In genomic region chr5:72776684-72777083, GRCh38 we compare ENCODE assay signal across 25 cellular contexts. TPM values are rescaled to one million over a fixed set of nuclear protein-coding genes. Genes with fewer than 3 reads are reported as not detected.
DNase-seq lines count a peak whose midpoint lies in the region; ATAC-seq, FAIRE-seq and TF ChIP-seq lines count a peak whose summit lies in the region.
"Had no signal": no experiment of that assay in that cellular context is flagged by ENCODE, and none has a peak within 500 bp of the region (broad histone marks: within the 10 kb centered on the region; RNA-seq: fewer than 3 reads in every experiment).

No MANE protein-coding gene starts in this region.

- H3K27me3 ChIP-seq in GM23338 (ENCODE audit: insufficient read depth) (no peaks in the 10 kb centered on the region), K562 (ENCODE audit: control insufficient read depth in 2 of 2, insufficient read depth in 2 of 2, low read length in 2 of 2) (no peaks in the 10 kb centered on the region), small intestine (ENCODE audit: control insufficient read depth in 2 of 2, insufficient read depth in 2 of 2, low read length in 2 of 2) (peaks cover 0 to 2% of the 10 kb centered on the region in 2 donors), stomach (no peaks in the 10 kb centered on the region)
- H3K27me3 ChIP-seq: BLaER1 treated with 17β-estradiol and CSF1 and Interleukin-3, amounts not matched to agents 10 nM and 100 nM had no signal

- H3K4me3 Mint-ChIP-seq in GM23338: no peak overlapping the region
- H3K4me3 Mint-ChIP-seq: B cell; CD4-positive, alpha-beta memory T cell; CD8-positive, alpha-beta memory T cell had no signal

- no peak overlapping the region for H3K27ac ChIP-seq in GM23338 (ENCODE audit: low read depth)
- H3K27ac ChIP-seq in K562 (ENCODE audit: extremely low read depth, low read depth, low read length): no peak overlapping the region
- no peak overlapping the region for H3K27ac ChIP-seq in small intestine (ENCODE audit: low read depth in 1 of 2, low read length in 1 of 2)
- H3K27ac ChIP-seq in stomach: no peak overlapping the region
- H3K27ac ChIP-seq: 22Rv1; A549; BLaER1 treated with 17β-estradiol and CSF1 and Interleukin-3, amounts not matched to agents 10 nM and 100 nM; C4-2B had no signal

- H3K4me2 ChIP-seq in GM23338: no peak overlapping the region
- H3K4me2 ChIP-seq in K562 (ENCODE audit: insufficient read depth, low read length): no peak overlapping the region
- H3K4me2 ChIP-seq: A549; BLaER1 treated with 17β-estradiol and CSF1 and Interleukin-3, amounts not matched to agents 10 nM and 100 nM had no signal

- TF ChIP-seq POLR2A in K562 (conservative IDR thresholded peaks at IDR 0.05) (no peak), stomach (IDR thresholded peaks at IDR 0.05) (no peak)

- FAIRE-seq in K562 (lab: Jason Lieb, UNC): no peak
- FAIRE-seq in small intestine (lab: Jason Lieb, UNC): peak; percentile 23
- FAIRE-seq: A549, GM12878, GM12892, GM18507 had no signal

- TF ChIP-seq EP300 in K562 (IDR thresholded peaks at IDR 0.05; ENCODE audit: low read length) (no peak), stomach (IDR thresholded peaks at IDR 0.05) (no peak)

- H3F3A ChIP-seq in GM23338 (replicated peaks; ENCODE audit: low read depth): no peaks in the 10 kb centered on the region

- DNase-seq in GM23338 (ENCODE audit: low spot score): peak; percentile 7
- no peak for DNase-seq in K562 (ENCODE audit: extremely low read depth in 1 of 4, low spot score in 3 of 4)
- no peak for DNase-seq in small intestine
- DNase-seq in stomach: no peak
- DNase-seq in sciatic nerve (ENCODE audit: low spot score): no peak
- DNase-seq: AML-193; CD4-positive, alpha-beta memory T cell; CD4-positive, CD25-positive, alpha-beta regulatory T cell; CD8-positive, alpha-beta memory T cell; COR-L47; DMS 273 treated with DMSO at 0.1 percent for 48 hours; DMS153; DMS53; DMS79; DND-41; EL; GDM1 had no signal

- ATAC-seq in GM23338: no peak
- ATAC-seq in K562: no peak
- no peak for ATAC-seq in sciatic nerve
- ATAC-seq: A549, GM12878 had no signal

- no TSS peak for BruUV-seq in K562 (replicated peaks; lab: Mats Ljungman, UMichigan)

- H3K4me1 ChIP-seq in GM23338 (ENCODE audit: insufficient read depth): no peaks in the 10 kb centered on the region
- no peaks in the 10 kb centered on the region for H3K4me1 ChIP-seq in K562 (replicated peaks in 1 of 2; ENCODE audit: control insufficient read depth in 2 of 2, insufficient read depth in 2 of 2, low read length in 2 of 2)
- no peaks in the 10 kb centered on the region for H3K4me1 ChIP-seq in small intestine (ENCODE audit: control insufficient read depth in 2 of 2, insufficient read depth in 1 of 2, low read depth in 1 of 2, low read length in 1 of 2)
- no peaks in the 10 kb centered on the region for H3K4me1 ChIP-seq in stomach
- H3K4me1 ChIP-seq: A549; BLaER1 treated with 17β-estradiol and CSF1 and Interleukin-3, amounts not matched to agents 10 nM and 100 nM had no signal

- no peaks in the 10 kb centered on the region; the same call in 2 of the 3 replicates for H3K36me3 Mint-ChIP-seq in GM23338 (ENCODE audit: low read depth)
- H3K36me3 Mint-ChIP-seq: CD4-positive, CD25-positive, alpha-beta regulatory T cell had no signal

- WGBS in K562 (ENCODE audit: insufficient coverage, low coverage, missing lambda C conversion rate): 0% methylated on average over 1 of the region's 1 CpG
- 95 to 98% (median 97%) methylated on average over 1 of the region's 1 CpG for whole genome bisulfite sequencing in small intestine, 3 donors
- WGBS in stomach, 5 donors: 89 to 98% (median 95%) methylated on average over 1 of the region's 1 CpG

- in situ Hi-C loops in K562 (cut with MboI): no loop called here

- H3K9me1 ChIP-seq in K562 (ENCODE audit: control insufficient read depth, insufficient read depth, low read length): no peaks in the 10 kb centered on the region

- no peak overlapping the region for H3K27ac Mint-ChIP-seq in GM23338
- H3K27ac Mint-ChIP-seq: B cell; CD4-positive, alpha-beta memory T cell; CD4-positive, CD25-positive, alpha-beta regulatory T cell; CD8-positive, alpha-beta memory T cell had no signal

- peaks cover 3% of the 10 kb centered on the region for H3K27me3 Mint-ChIP-seq in GM23338 (ENCODE audit: insufficient read depth, low read depth, poor library complexity)

- peaks cover 3% of the 10 kb centered on the region; the same call in 1 of the 3 replicates for H3K9me3 Mint-ChIP-seq in GM23338

- H3K4me1 Mint-ChIP-seq in GM23338: 0 out of 3 replicates have a peak, but pooled peaks cover 3% of the 10 kb centered on the region
- H3K4me1 Mint-ChIP-seq: B cell; CD4-positive, alpha-beta memory T cell; CD4-positive, CD25-positive, alpha-beta regulatory T cell; CD8-positive, alpha-beta memory T cell had no signal

- CTCF ChIA-PET in K562 (lab: Yijun Ruan, JAX; ENCODE audit: low intra/inter-chr PET ratio): no interaction called here

- TF ChIP-seq RAD21 in K562 (CRISPR knock-in tag; conservative IDR thresholded peaks at IDR 0.05 in 1 of 2, IDR thresholded peaks at IDR 0.05 in 1 of 2): no peak

- H3K36me3 ChIP-seq in GM23338 (ENCODE audit: insufficient read depth) (no peaks in the 10 kb centered on the region), K562 (ENCODE audit: control insufficient read depth, insufficient read depth, low read length) (no peaks in the 10 kb centered on the region), small intestine (ENCODE audit: control insufficient read depth in 2 of 2, insufficient read depth in 2 of 2, low read length in 2 of 2) (no peaks in the 10 kb centered on the region), stomach (no peaks in the 10 kb centered on the region)
- H3K36me3 ChIP-seq: BLaER1 treated with 17β-estradiol and CSF1 and Interleukin-3, amounts not matched to agents 10 nM and 100 nM had no signal

- no peak overlapping the region for H3K4me3 ChIP-seq in GM23338
- no peak overlapping the region for H3K4me3 ChIP-seq in K562
- no peak overlapping the region for H3K4me3 ChIP-seq in small intestine (ENCODE audit: low read depth in 1 of 2, low read length in 2 of 2)
- no peak overlapping the region for H3K4me3 ChIP-seq in stomach
- H3K4me3 ChIP-seq: A549; BLaER1 treated with 17β-estradiol and CSF1 and Interleukin-3, amounts not matched to agents 10 nM and 100 nM; GM12878 had no signal

- TF ChIP-seq CTCF in GM23338 (conservative IDR thresholded peaks at IDR 0.05; ENCODE audit: low read depth in 2 of 2) (no peak), K562 (IDR thresholded peaks at IDR 0.05 in 2 of 3, conservative IDR thresholded peaks at IDR 0.05 in 1 of 3; ENCODE audit: insufficient read depth in 2 of 3, low read depth in 1 of 3, low read length in 3 of 3) (no peak), stomach (IDR thresholded peaks at IDR 0.05) (no peak)

- 0 out of 2 replicates have a peak, but pooled peaks cover 9% of the 10 kb centered on the region for H3K9me2 ChIP-seq in GM23338 (ENCODE audit: insufficient read depth)

- intact Hi-C loops in K562 (cut with micrococcal nuclease) (no loop called here), stomach (cut with DNase I; ENCODE audit: low total_unique reads) (no loop called here), sciatic nerve (cut with DNase I) (no loop called here)

- H2AFZ ChIP-seq in GM23338 (no peak overlapping the region), K562 (ENCODE audit: low read depth, low read length) (no peak overlapping the region)

- no peaks in the 10 kb centered on the region for H3K79me2 ChIP-seq in GM23338 (replicated peaks; ENCODE audit: insufficient read depth)
- no peaks in the 10 kb centered on the region for H3K79me2 ChIP-seq in K562 (ENCODE audit: control insufficient read depth, insufficient read depth, low read length)

- H3K9ac ChIP-seq in K562 (ENCODE audit: insufficient read depth in 1 of 2, low read depth in 2 of 2, low read length in 2 of 2): no peak overlapping the region
- H3K9ac ChIP-seq: BLaER1 treated with 17β-estradiol and CSF1 and Interleukin-3, amounts not matched to agents 10 nM and 100 nM had no signal

- H4K20me1 ChIP-seq in GM23338 (replicated peaks; ENCODE audit: insufficient read depth) (no peaks in the 10 kb centered on the region), K562 (replicated peaks; ENCODE audit: control insufficient read depth, insufficient read depth, low read length) (no peaks in the 10 kb centered on the region)
- H4K20me1 ChIP-seq: BLaER1 treated with 17β-estradiol and CSF1 and Interleukin-3, amounts not matched to agents 10 nM and 100 nM had no signal

- H3K9me3 ChIP-seq in K562 (replicated peaks; ENCODE audit: control insufficient read depth, insufficient read depth, low read depth, low read length): no peaks in the 10 kb centered on the region; the same call in 1 of the 2 replicates
- no peaks in the 10 kb centered on the region for H3K9me3 ChIP-seq in small intestine (ENCODE audit: control insufficient read depth, low read depth)
- H3K9me3 ChIP-seq in stomach: peaks cover 0 to 38% (median 25%) of the 10 kb centered on the region in 4 donors

- POLR2A ChIA-PET in K562 (lab: Yijun Ruan, JAX): interaction anchor here (0.7 kb wide), 1 partner anchor 207 kb away, joined by 3 read pairs; no protein-coding TSS in a partner anchor

TF ChIP-seq in K562, 482 proteins besides CTCF, POLR2A, EP300 and RAD21 (continues in another document):
- no peak for TF ChIP-seq RFX1 (IDR thresholded peaks at IDR 0.05)

RNA-seq across cellular contexts. Expression of gene TNPO1, which starts 39.8 kb away (rescaled TPM):
- total RNA-seq in GM23338 (2014; rRNA removed; shearing (Covaris generic)): 197 and 224 TPM in 2 replicates
- 94.7 and 117 TPM in 2 replicates for polyA plus RNA-seq in GM23338 (2016; fragmentation: Nextera tagmentation; extraction: Ambion mirVana)
- 54.6 and 209 TPM in 2 replicates for total RNA-seq in K562 (2011; cell fraction: chromatin; rRNA removed; ENCODE audit: low replicate concordance)
- total RNA-seq in K562 (2011; cell fraction: nucleolus; rRNA removed): 33.4 and 34.5 TPM in 2 replicates
- total RNA-seq in K562 (2011; cell fraction: nucleoplasm; rRNA removed): 47.5 and 61.9 TPM in 2 replicates
- 114 and 120 TPM in 2 replicates for total RNA-seq in K562 (2014; rRNA removed)
- 160 and 174 TPM in 2 replicates for total RNA-seq in K562 (2014; rRNA removed; fragmentation: Illumina TruSeq; extraction: Trizol)
- 166 and 176 TPM in 2 replicates for total RNA-seq in K562 (2015; rRNA removed; fragmentation: Illumina TruSeq; extraction: Trizol)
- total RNA-seq in K562 (2021): 124 and 127 TPM in 2 replicates
- polyA plus RNA-seq in K562 (2011; rRNA removed): 61.4 and 79.1 TPM in 2 replicates
- polyA plus RNA-seq in K562 (2011; cell fraction: cytosol; rRNA removed): 34.5 and 43.6 TPM in 2 replicates
- 29.5 and 30.0 TPM in 2 replicates for polyA plus RNA-seq in K562 (2011; cell fraction: nucleus; rRNA removed)
- 36.9 and 59.5 TPM in 2 replicates for polyA plus RNA-seq in K562 (2012)
- polyA plus RNA-seq in K562 (2014; fragmentation: Illumina TruSeq; extraction: Trizol): 97.5 and 97.9 TPM in 2 replicates
- 10 to 100 TPM; 20.8 to 50.0 TPM for polyA plus RNA-seq in K562 (2014; fragmentation: Nextera tagmentation; extraction: Ambion mirVana)
- 52.0 and 57.9 TPM in 2 replicates for polyA plus RNA-seq in K562 (2014; rRNA removed)
- 636 and 709 TPM in 2 replicates for polyA minus RNA-seq in K562 (2011; rRNA and poly(A)+ RNA removed)
- polyA minus RNA-seq in K562 (2011; cell fraction: cytosol; rRNA and poly(A)+ RNA removed): 124 and 164 TPM in 2 replicates
- polyA minus RNA-seq in K562 (2011; cell fraction: nucleus; rRNA and poly(A)+ RNA removed): 44.4 and 104 TPM in 2 replicates
- polyA plus RNA-seq in small intestine: 10 to 100 TPM; 23.7 to 28.2 (median 27.0) TPM
- total RNA-seq in stomach: 100 to 1,000 TPM in 4 of 5 donors, 10 to 100 TPM in 1; 79.0 to 531 (median 143) TPM
- polyA plus RNA-seq in stomach: 10 to 100 TPM in 2 of 3 donors, 1 to 10 TPM in 1; 7.5 to 28.3 (median 19.8) TPM
- 98.3 TPM for total RNA-seq in sciatic nerve
